Comparison of ENCODE assay signal across 18 cellular contexts in the genomic region with DNA sequence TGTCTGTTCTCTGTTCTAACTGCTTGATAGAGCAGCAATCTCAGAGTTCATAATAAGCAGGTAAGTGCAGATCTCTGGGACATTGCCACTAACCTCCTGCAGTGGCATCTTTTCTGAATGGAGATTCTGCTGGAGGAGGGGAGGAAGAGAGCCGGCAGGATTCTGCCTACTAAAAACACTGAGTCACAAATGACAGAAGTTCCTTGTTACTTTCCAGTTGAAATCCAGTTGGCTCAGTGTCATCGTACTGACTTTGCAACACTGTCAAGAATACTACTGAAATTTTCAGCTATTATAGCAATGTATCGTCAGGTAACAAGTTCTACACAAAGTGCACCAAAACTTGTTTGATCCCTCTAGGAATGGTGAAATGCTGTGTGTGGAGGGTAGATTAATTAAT.
DNase-seq lines count a peak whose midpoint lies in the region; ATAC-seq and TF ChIP-seq lines count a peak whose summit lies in the region.
"Had no signal": no experiment of that assay in that cellular context is flagged by ENCODE, and none has a peak within 500 bp of the region (broad histone marks: within the 10 kb centered on the region; RNA-seq: fewer than 3 reads in every experiment).

No MANE protein-coding gene starts in this region.

- DNase-seq in AG10803 (ENCODE audit: low read depth) (peak; percentile 25), GM23338 (ENCODE audit: low spot score) (no peak), astrocyte of the spinal cord (ENCODE audit: low read depth, low spot score) (peak; percentile 29), fibroblast of mammary gland (ENCODE audit: low read depth) (peak; percentile 51), COLO668 (lab: John Stamatoyannopoulos, UW; ENCODE audit: unreplicated experiment) (no peak)
- DNase-seq in stimulated activated CD4-positive, alpha-beta T cell treated with anti-CD3 and anti-CD28 coated beads, Interleukin-2, amount 100 ng/mL, for 24 hours: no peak
- DNase-seq: CD4-positive, alpha-beta memory T cell; DMS 273 treated with DMSO at 0.1 percent for 48 hours; DMS53; DND-41; GDM1; HCEC 1CT had no signal

- no peaks in the 10 kb centered on the region for H3F3A ChIP-seq in GM23338 (replicated peaks; ENCODE audit: low read depth)

- H3K9me2 ChIP-seq in GM23338 (ENCODE audit: insufficient read depth): peaks cover 10% of the 10 kb centered on the region

- no peak overlapping the region for H3K4me3 ChIP-seq in AG10803 (ENCODE audit: low read length)
- H3K4me3 ChIP-seq in GM23338: no peak overlapping the region
- H3K4me3 ChIP-seq in astrocyte of the spinal cord (ENCODE audit: low read depth, low read length): no peak overlapping the region
- H3K4me3 ChIP-seq in fibroblast of mammary gland (ENCODE audit: control insufficient read depth, low read depth, low read length): no peak overlapping the region
- H3K4me3 ChIP-seq: A549, BLaER1 had no signal

- no peaks in the 10 kb centered on the region for H3K27me3 ChIP-seq in GM23338 (ENCODE audit: insufficient read depth)
- H3K27me3 ChIP-seq: BLaER1 had no signal

- H3K4me2 ChIP-seq in GM23338: no peak overlapping the region
- H3K4me2 ChIP-seq: A549, BLaER1 had no signal

- no peak overlapping the region for H3K27ac ChIP-seq in GM23338 (ENCODE audit: low read depth)
- H3K27ac ChIP-seq: 22Rv1, BLaER1, HL-60 had no signal

- H3K4me3 Mint-ChIP-seq in GM23338: no peak overlapping the region
- H3K4me3 Mint-ChIP-seq: CD14-positive monocyte; CD4-positive, alpha-beta memory T cell had no signal

- ATAC-seq in GM23338: no peak
- no peak for ATAC-seq in GM18868 (IDR thresholded peaks at IDR 0.05; ENCODE audit: unreplicated experiment)
- ATAC-seq: A549 had no signal

- no peaks in the 10 kb centered on the region for H3K79me2 ChIP-seq in GM23338 (replicated peaks; ENCODE audit: insufficient read depth)

- H3K36me3 ChIP-seq in GM23338 (ENCODE audit: insufficient read depth): no peaks in the 10 kb centered on the region
- H3K36me3 ChIP-seq: BLaER1 had no signal

- H3K9me3 Mint-ChIP-seq in GM23338: no peaks in the 10 kb centered on the region

- no peaks in the 10 kb centered on the region for H4K20me1 ChIP-seq in GM23338 (replicated peaks; ENCODE audit: insufficient read depth)
- H4K20me1 ChIP-seq: BLaER1 had no signal

- H3K4me1 ChIP-seq in GM23338 (ENCODE audit: insufficient read depth): 0 out of 2 replicates have a peak, but pooled peaks cover 6% of the 10 kb centered on the region

- in situ Hi-C loops in astrocyte of the spinal cord (cut with HindIII; ENCODE audit: low sequenced_read_pairs): no loop called here

- TF ChIP-seq CTCF in AG10803 (conservative IDR thresholded peaks at IDR 0.05; ENCODE audit: low read length): no peak
- no peak for TF ChIP-seq CTCF in GM23338 (conservative IDR thresholded peaks at IDR 0.05; ENCODE audit: low read depth in 2 of 2)
- TF ChIP-seq CTCF in astrocyte of the spinal cord (IDR thresholded peaks at IDR 0.05; ENCODE audit: low read depth, low read length): no peak
- no peak for TF ChIP-seq CTCF in fibroblast of mammary gland (conservative IDR thresholded peaks at IDR 0.05; ENCODE audit: control insufficient read depth, insufficient read depth, low read depth, low read length)

- peak overlapping the region; percentile 60; the same call in 1 of the 2 replicates for H2AFZ ChIP-seq in GM23338

- H3K27ac Mint-ChIP-seq in GM23338: no peak overlapping the region
- H3K27ac Mint-ChIP-seq: CD14-positive monocyte; CD4-positive, alpha-beta memory T cell had no signal

- peaks cover 8% of the 10 kb centered on the region for H3K4me1 Mint-ChIP-seq in GM23338
- H3K4me1 Mint-ChIP-seq: CD14-positive monocyte; CD4-positive, alpha-beta memory T cell had no signal

- H3K27me3 Mint-ChIP-seq in GM23338 (ENCODE audit: insufficient read depth, low read depth, poor library complexity): peaks cover 2% of the 10 kb centered on the region
- H3K27me3 Mint-ChIP-seq: CD4-positive, alpha-beta memory T cell had no signal

- no peaks in the 10 kb centered on the region for H3K36me3 Mint-ChIP-seq in GM23338 (ENCODE audit: low read depth)
- H3K36me3 Mint-ChIP-seq: CD14-positive monocyte; CD4-positive, alpha-beta memory T cell had no signal

TF ChIP-seq in GM23338, 12 proteins besides CTCF, POLR2A, EP300 and RAD21:
- TF ChIP-seq, protein P1, sequence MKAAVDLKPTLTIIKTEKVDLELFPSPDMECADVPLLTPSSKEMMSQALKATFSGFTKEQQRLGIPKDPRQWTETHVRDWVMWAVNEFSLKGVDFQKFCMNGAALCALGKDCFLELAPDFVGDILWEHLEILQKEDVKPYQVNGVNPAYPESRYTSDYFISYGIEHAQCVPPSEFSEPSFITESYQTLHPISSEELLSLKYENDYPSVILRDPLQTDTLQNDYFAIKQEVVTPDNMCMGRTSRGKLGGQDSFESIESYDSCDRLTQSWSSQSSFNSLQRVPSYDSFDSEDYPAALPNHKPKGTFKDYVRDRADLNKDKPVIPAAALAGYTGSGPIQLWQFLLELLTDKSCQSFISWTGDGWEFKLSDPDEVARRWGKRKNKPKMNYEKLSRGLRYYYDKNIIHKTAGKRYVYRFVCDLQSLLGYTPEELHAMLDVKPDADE (IDR thresholded peaks at IDR 0.05): no peak
- TF ChIP-seq JUNB (IDR thresholded peaks at IDR 0.05; ENCODE audit: unreplicated experiment) (no peak), STAT1 (IDR thresholded peaks at IDR 0.05; ENCODE audit: unreplicated experiment) (no peak), POLR2AphosphoS5 (IDR thresholded peaks at IDR 0.05; ENCODE audit: low read depth) (no peak)
- TF ChIP-seq, protein P2, sequence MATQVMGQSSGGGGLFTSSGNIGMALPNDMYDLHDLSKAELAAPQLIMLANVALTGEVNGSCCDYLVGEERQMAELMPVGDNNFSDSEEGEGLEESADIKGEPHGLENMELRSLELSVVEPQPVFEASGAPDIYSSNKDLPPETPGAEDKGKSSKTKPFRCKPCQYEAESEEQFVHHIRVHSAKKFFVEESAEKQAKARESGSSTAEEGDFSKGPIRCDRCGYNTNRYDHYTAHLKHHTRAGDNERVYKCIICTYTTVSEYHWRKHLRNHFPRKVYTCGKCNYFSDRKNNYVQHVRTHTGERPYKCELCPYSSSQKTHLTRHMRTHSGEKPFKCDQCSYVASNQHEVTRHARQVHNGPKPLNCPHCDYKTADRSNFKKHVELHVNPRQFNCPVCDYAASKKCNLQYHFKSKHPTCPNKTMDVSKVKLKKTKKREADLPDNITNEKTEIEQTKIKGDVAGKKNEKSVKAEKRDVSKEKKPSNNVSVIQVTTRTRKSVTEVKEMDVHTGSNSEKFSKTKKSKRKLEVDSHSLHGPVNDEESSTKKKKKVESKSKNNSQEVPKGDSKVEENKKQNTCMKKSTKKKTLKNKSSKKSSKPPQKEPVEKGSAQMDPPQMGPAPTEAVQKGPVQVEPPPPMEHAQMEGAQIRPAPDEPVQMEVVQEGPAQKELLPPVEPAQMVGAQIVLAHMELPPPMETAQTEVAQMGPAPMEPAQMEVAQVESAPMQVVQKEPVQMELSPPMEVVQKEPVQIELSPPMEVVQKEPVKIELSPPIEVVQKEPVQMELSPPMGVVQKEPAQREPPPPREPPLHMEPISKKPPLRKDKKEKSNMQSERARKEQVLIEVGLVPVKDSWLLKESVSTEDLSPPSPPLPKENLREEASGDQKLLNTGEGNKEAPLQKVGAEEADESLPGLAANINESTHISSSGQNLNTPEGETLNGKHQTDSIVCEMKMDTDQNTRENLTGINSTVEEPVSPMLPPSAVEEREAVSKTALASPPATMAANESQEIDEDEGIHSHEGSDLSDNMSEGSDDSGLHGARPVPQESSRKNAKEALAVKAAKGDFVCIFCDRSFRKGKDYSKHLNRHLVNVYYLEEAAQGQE (IDR thresholded peaks at IDR 0.05; ENCODE audit: unreplicated experiment): no peak

Comparison
In these comparisons a context has a peak if more than half of its experiments do, and no peak if none do; other contexts are left out.
1. DNase-seq: peak in AG10803 (single experiment), astrocyte of the spinal cord (single experiment) and fibroblast of mammary gland (single experiment); none in GM23338 (single experiment), stimulated activated CD4-positive, alpha-beta T cell treated with anti-CD3 and anti-CD28 coated beads, Interleukin-2, amount 100 ng/mL, for 24 hours (0 of 2) and COLO668 (single experiment).